30 cellular contexts compared by ENCODE assay signal in genomic region chr5:176557846-176558245, GRCh38. TPM values are rescaled to one million over a fixed set of nuclear protein-coding genes. Genes with fewer than 3 reads are reported as not detected.
"Had no signal": no experiment of that assay in that cellular context is flagged by ENCODE, and none has a peak within 500 bp of the region (broad histone marks: within the 10 kb centered on the region; RNA-seq: fewer than 3 reads in every experiment).

No MANE protein-coding gene starts in this region.

- H3K36me3 ChIP-seq: stomach, suprapubic skin, thoracic aorta, thyroid gland, tibial artery, tibial nerve, transverse colon, upper lobe of left lung, upper lobe of right lung, uterus, vagina had no signal

- ATAC-seq: stimulated activated effector memory CD8-positive, alpha-beta T cell treated with anti-CD3 and anti-CD28 coated beads, Interleukin-12 subunit alpha, Interleukin-12 subunit beta, amount 100 ng/mL, for 72 hours; stimulated activated memory B cell treated with anti-CD40 and anti-IgM and Interleukin-4, amounts not matched to agents 10 μg/mL and 1 μg/mL and 100 μg/mL, for 72 hours; stimulated activated naive B cell treated with anti-CD40 and anti-IgM and Interleukin-4, amounts not matched to agents 10 μg/mL and 1 μg/mL and 100 μg/mL, for 72 hours; stimulated activated naive CD8-positive, alpha-beta T cell treated with anti-CD3 and anti-CD28 coated beads, Interleukin-15, amount 100 ng/mL, for 72 hours; stimulated activated naive CD8-positive, alpha-beta T cell treated with anti-CD3 and anti-CD28 coated beads, Interleukin-15, Interleukin-2, amounts not matched to agents 100 U/mL and 50 U/mL, for 24 hours; upper lobe of right lung had no signal

- H3K27ac ChIP-seq: stomach, suprapubic skin, testis, thoracic aorta, thyroid gland, tibial artery, tibial nerve, transverse colon, upper lobe of left lung, upper lobe of right lung, uterus, vagina had no signal

- H3K4me3 Mint-ChIP-seq: stimulated activated effector memory CD8-positive, alpha-beta T cell treated with anti-CD3 and anti-CD28 coated beads, Interleukin-12 subunit alpha, Interleukin-12 subunit beta, amount 100 ng/mL, for 72 hours; stimulated activated memory B cell treated with anti-CD40 and anti-IgM and Interleukin-4, amounts not matched to agents 10 μg/mL and 1 μg/mL and 100 μg/mL, for 72 hours; stimulated activated naive B cell treated with anti-CD40 and anti-IgM and Interleukin-4, amounts not matched to agents 10 μg/mL and 1 μg/mL and 100 μg/mL, for 72 hours; stimulated activated naive CD8-positive, alpha-beta T cell treated with anti-CD3 and anti-CD28 coated beads, Interleukin-15, amount 100 ng/mL, for 72 hours; stimulated activated naive CD8-positive, alpha-beta T cell treated with anti-CD3 and anti-CD28 coated beads, Interleukin-15, Interleukin-2, amounts not matched to agents 100 ng/mL and 50 ng/mL, for 24 hours; type B pancreatic cell had no signal

- H3K4me1 ChIP-seq: suprapubic skin, testis, thyroid gland, tibial artery, tibial nerve, upper lobe of left lung, upper lobe of right lung, uterus, vagina had no signal

- H3K4me3 ChIP-seq: stomach, suprapubic skin, testis, thoracic aorta, thyroid gland, tibial artery, tibial nerve, transverse colon, upper lobe of left lung, upper lobe of right lung, uterus, vagina had no signal

- H3K9me3 ChIP-seq: testis, thoracic aorta, thyroid gland, tibial artery, tibial nerve, transverse colon, upper lobe of left lung, upper lobe of right lung, uterus, vagina had no signal

- DNase-seq: stimulated activated CD4-positive, alpha-beta T cell treated with anti-CD3 and anti-CD28 coated beads, Interleukin-2, amount 100 ng/mL, for 48 hours; stimulated activated CD4-positive, alpha-beta T cell treated with anti-CD3 and anti-CD28 coated beads, Interleukin-4, amount 100 ng/mL, for 1 hour; stimulated activated CD4-positive, alpha-beta T cell treated with anti-CD3 and anti-CD28 coated beads, Interleukin-4, amount 100 ng/mL, for 24 hours; stimulated activated CD4-positive, alpha-beta T cell treated with anti-CD3 and anti-CD28 coated beads, Interleukin-4, amount 100 ng/mL, for 4 hours; stimulated activated CD8-positive, alpha-beta memory T cell treated with anti-CD3 and anti-CD28 coated beads, Interleukin-4, amount 100 ng/mL, for 48 hours; stimulated activated naive B cell treated with anti-CD40 and anti-IgM and Interleukin-4, amounts not matched to agents 10 μg/mL and 1 μg/mL and 100 μg/mL, for 72 hours; stimulated activated naive CD4-positive, alpha-beta T cell; stimulated activated naive CD4-positive, alpha-beta T cell treated with Interleukin-2 at 50 U/mL for 16 hours; stimulated activated naive CD8-positive, alpha-beta T cell treated with anti-CD3 and anti-CD28 coated beads, Interleukin-15, amount 100 ng/mL, for 72 hours; stimulated activated naive CD8-positive, alpha-beta T cell treated with anti-CD3 and anti-CD28 coated beads, Interleukin-15, Interleukin-2, amounts not matched to agents 100 U/mL and 50 U/mL, for 24 hours; stomach; substantia nigra; testis; thyroid gland; tibial artery; transverse colon; trophoblast cell; upper lobe of left lung; upper lobe of right lung; uterus had no signal

- H3K27me3 Mint-ChIP-seq: stimulated activated naive CD8-positive, alpha-beta T cell treated with anti-CD3 and anti-CD28 coated beads, Interleukin-15, amount 100 ng/mL, for 72 hours; stimulated activated naive CD8-positive, alpha-beta T cell treated with anti-CD3 and anti-CD28 coated beads, Interleukin-15, Interleukin-2, amounts not matched to agents 100 ng/mL and 50 ng/mL, for 24 hours had no signal

- H3K27ac Mint-ChIP-seq: stimulated activated effector memory CD8-positive, alpha-beta T cell treated with anti-CD3 and anti-CD28 coated beads, Interleukin-12 subunit alpha, Interleukin-12 subunit beta, amount 100 ng/mL, for 72 hours; stimulated activated memory B cell treated with anti-CD40 and anti-IgM and Interleukin-4, amounts not matched to agents 10 μg/mL and 1 μg/mL and 100 μg/mL, for 72 hours; stimulated activated naive B cell treated with anti-CD40 and anti-IgM and Interleukin-4, amounts not matched to agents 10 μg/mL and 1 μg/mL and 100 μg/mL, for 72 hours; stimulated activated naive CD8-positive, alpha-beta T cell treated with anti-CD3 and anti-CD28 coated beads, Interleukin-15, amount 100 ng/mL, for 72 hours; stimulated activated naive CD8-positive, alpha-beta T cell treated with anti-CD3 and anti-CD28 coated beads, Interleukin-15, Interleukin-2, amounts not matched to agents 100 ng/mL and 50 ng/mL, for 24 hours; type B pancreatic cell had no signal

- H3K36me3 Mint-ChIP-seq: stimulated activated effector memory CD8-positive, alpha-beta T cell treated with anti-CD3 and anti-CD28 coated beads, Interleukin-12 subunit alpha, Interleukin-12 subunit beta, amount 100 ng/mL, for 72 hours; stimulated activated memory B cell treated with anti-CD40 and anti-IgM and Interleukin-4, amounts not matched to agents 10 μg/mL and 1 μg/mL and 100 μg/mL, for 72 hours; stimulated activated naive B cell treated with anti-CD40 and anti-IgM and Interleukin-4, amounts not matched to agents 10 μg/mL and 1 μg/mL and 100 μg/mL, for 72 hours; type B pancreatic cell had no signal

- H3K27me3 ChIP-seq: testis, thyroid gland, transverse colon, upper lobe of left lung, uterus, vagina had no signal

- H3K9me3 Mint-ChIP-seq: stimulated activated effector memory CD8-positive, alpha-beta T cell treated with anti-CD3 and anti-CD28 coated beads, Interleukin-12 subunit alpha, Interleukin-12 subunit beta, amount 100 ng/mL, for 72 hours; stimulated activated memory B cell treated with anti-CD40 and anti-IgM and Interleukin-4, amounts not matched to agents 10 μg/mL and 1 μg/mL and 100 μg/mL, for 72 hours; stimulated activated naive CD8-positive, alpha-beta T cell treated with anti-CD3 and anti-CD28 coated beads, Interleukin-15, amount 100 ng/mL, for 72 hours; stimulated activated naive CD8-positive, alpha-beta T cell treated with anti-CD3 and anti-CD28 coated beads, Interleukin-15, Interleukin-2, amounts not matched to agents 100 ng/mL and 50 ng/mL, for 24 hours had no signal

RNA-seq across cellular contexts. Expression of gene CDHR2, which starts 8.7 kb away (rescaled TPM):
- total RNA-seq: thoracic aorta, tibial nerve, ureter, urinary bladder, vagina had no signal
